8 cellular contexts compared by ENCODE assay signal in the genomic region with DNA sequence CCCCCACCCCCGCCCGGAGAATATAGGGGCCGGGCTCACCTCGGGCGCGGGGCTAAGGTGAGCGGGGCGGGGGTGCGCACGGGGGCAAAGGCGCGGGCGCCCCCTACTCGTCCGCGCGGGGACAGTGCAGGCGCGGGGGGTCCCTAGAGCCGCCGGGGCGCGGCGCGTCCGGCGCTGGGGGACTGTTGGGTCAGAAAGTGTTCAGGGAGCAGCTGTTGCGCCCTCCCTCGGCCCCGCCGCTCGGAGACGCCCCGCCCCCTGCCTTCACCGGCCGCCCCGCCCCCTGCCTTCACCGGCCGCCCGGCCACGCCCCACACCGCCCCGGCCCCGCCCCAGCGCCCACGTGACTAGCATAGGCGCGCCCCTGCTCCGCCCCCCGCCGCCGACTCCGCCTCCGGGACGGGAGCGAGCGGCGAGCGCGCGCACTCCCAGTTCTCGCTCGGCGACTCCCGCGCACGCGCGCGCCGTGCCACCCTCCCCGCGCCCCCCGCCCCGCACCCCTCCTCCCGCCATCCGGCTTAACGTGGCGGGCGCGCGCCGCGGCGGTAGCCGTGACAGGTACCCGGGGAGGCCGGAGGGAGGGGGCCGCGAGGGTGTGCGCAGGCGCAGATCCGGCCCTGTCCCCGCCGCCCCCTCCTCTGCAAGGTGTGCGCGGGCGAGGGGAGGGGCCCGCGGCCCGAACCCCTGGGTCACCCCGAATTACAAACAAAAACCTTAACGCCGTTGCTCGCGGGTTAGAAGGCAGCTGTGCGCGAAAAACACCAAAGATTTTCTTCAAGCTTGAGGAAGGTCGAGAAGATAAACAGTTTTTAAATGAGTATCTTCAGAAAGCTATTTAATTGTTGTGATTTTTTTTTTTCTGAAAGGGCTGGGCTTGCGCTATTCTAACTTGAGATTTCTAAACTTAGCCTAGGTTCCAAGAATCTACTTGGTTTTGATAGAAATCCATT. TPM values are rescaled to one million over a fixed set of nuclear protein-coding genes. Genes with fewer than 3 reads are reported as not detected.
DNase-seq lines count a peak whose midpoint lies in the region; TF ChIP-seq lines count a peak whose summit lies in the region.

No MANE protein-coding gene starts in this region.

- POLR2A ChIA-PET in HEK293T (lab: Yijun Ruan, JAX), result interaction anchor here (0.6 to 2.6 kb wide), 6 partner anchors 16 to 144 kb away, joined by 3 to 10 read pairs (median 4); no protein-coding TSS in a partner anchor

- TF ChIP-seq CTCF in ovary (IDR thresholded peaks at IDR 0.05), result peak in 1 of 3 donors; percentile 18

- intact Hi-C loops in head of caudate nucleus (cut with DNase I) (loop anchor here (5.0 kb wide), 1 partner anchor 323 kb away; no protein-coding TSS in a partner anchor), ovary (cut with DNase I) (no loop called here)

- no peak for TF ChIP-seq EP300 in ovary (IDR thresholded peaks at IDR 0.05)

- H3K9me3 ChIP-seq in ovary, result no peaks in the 10 kb centered on the region
- no peaks in the 10 kb centered on the region for H3K9me3 ChIP-seq in thymus (ENCODE audit: control insufficient read depth)

- H3K4me1 ChIP-seq in ovary (ENCODE audit: insufficient read depth), result peaks cover 2% of the 10 kb centered on the region
- no peaks in the 10 kb centered on the region for H3K4me1 ChIP-seq in thymus (ENCODE audit: control insufficient read depth, insufficient read depth, low read length)

- H3K27ac ChIP-seq in ovary (peak overlapping the region; percentile 95 to 97), thymus (ENCODE audit: low read depth) (peak overlapping the region; percentile 99)

- peak; percentile 94 for DNase-seq in GM03348 (ENCODE audit: low spot score)
- peak; percentile 80 for DNase-seq in HEK293T (ENCODE audit: extremely low spot score)
- peak; percentile 83 for DNase-seq in MV-4-11 (lab: John Stamatoyannopoulos, UW)
- peak; percentile 95 for DNase-seq in SK-N-DZ (ENCODE audit: low spot score)
- DNase-seq in activated naive CD4-positive, alpha-beta T cell treated with anti-CD3 and anti-CD28 coated beads, Interleukin-2, amount 50 U/mL, for 16 hours, result peak; percentile 95
- DNase-seq in head of caudate nucleus, result peak; percentile 86 to 100 (median 97)
- DNase-seq in ovary, result peak; percentile 97 to 99 (median 99)

- H3K36me3 ChIP-seq in ovary, result no peaks in the 10 kb centered on the region
- no peaks in the 10 kb centered on the region for H3K36me3 ChIP-seq in thymus (ENCODE audit: control insufficient read depth, insufficient read depth)

- peak; percentile 73 for TF ChIP-seq POLR2A in ovary (IDR thresholded peaks at IDR 0.05)

- H3K4me3 ChIP-seq in ovary (peak overlapping the region; percentile 85), thymus (ENCODE audit: low read length) (peak overlapping the region; percentile 84)

- no peaks in the 10 kb centered on the region for H3K27me3 ChIP-seq in ovary
- no peaks in the 10 kb centered on the region for H3K27me3 ChIP-seq in thymus (ENCODE audit: control insufficient read depth, insufficient read depth)

- CTCF ChIA-PET in HEK293T (lab: Yijun Ruan, JAX), result no interaction called here

- WGBS in ovary, 3 donors, result 0 to 2% (median 0%) methylated on average over 16 to 110 of the region's 110 CpGs
- WGBS in thymus, result 2% methylated on average over 109 of the region's 110 CpGs

TF ChIP-seq in HEK293T, 16 proteins besides CTCF, POLR2A, EP300 and RAD21:
- TF ChIP-seq FOXK2 (IDR thresholded peaks at IDR 0.05), result no peak
- TF ChIP-seq BHLHE40 (IDR thresholded peaks at IDR 0.05; ENCODE audit: borderline replicate concordance), result no peak
- TF ChIP-seq, protein P1, sequence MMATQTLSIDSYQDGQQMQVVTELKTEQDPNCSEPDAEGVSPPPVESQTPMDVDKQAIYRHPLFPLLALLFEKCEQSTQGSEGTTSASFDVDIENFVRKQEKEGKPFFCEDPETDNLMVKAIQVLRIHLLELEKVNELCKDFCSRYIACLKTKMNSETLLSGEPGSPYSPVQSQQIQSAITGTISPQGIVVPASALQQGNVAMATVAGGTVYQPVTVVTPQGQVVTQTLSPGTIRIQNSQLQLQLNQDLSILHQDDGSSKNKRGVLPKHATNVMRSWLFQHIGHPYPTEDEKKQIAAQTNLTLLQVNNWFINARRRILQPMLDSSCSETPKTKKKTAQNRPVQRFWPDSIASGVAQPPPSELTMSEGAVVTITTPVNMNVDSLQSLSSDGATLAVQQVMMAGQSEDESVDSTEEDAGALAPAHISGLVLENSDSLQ (IDR thresholded peaks at IDR 0.05), result no peak
- no peak for TF ChIP-seq CTBP1 (IDR thresholded peaks at IDR 0.05; ENCODE audit: borderline replicate concordance)
- TF ChIP-seq ELF4 (IDR thresholded peaks at IDR 0.05), result no peak
- TF ChIP-seq LEF1 (IDR thresholded peaks at IDR 0.05; ENCODE audit: borderline replicate concordance), result no peak
- TF ChIP-seq L3MBTL2 (conservative IDR thresholded peaks at IDR 0.05), result no peak
- no peak for TF ChIP-seq HDGF (IDR thresholded peaks at IDR 0.05; ENCODE audit: borderline replicate concordance)
- no peak for TF ChIP-seq NFRKB (IDR thresholded peaks at IDR 0.05)
- no peak for TF ChIP-seq SP1 (IDR thresholded peaks at IDR 0.05)
- no peak for TF ChIP-seq FOXM1 (IDR thresholded peaks at IDR 0.05; ENCODE audit: borderline replicate concordance)
- no peak for TF ChIP-seq ZNF384 (IDR thresholded peaks at IDR 0.05)

RNA-seq across cellular contexts. Expression of gene ZNF217, which starts 0.7 kb away (rescaled TPM):
- polyA plus RNA-seq in SK-N-DZ (2014; cell fraction: cytosol; rRNA removed), result 9.8 and 10.8 TPM in 2 replicates
- polyA plus RNA-seq in SK-N-DZ (2014; cell fraction: nucleus; rRNA removed), result 9.4 and 19.0 TPM in 2 replicates
- 10 to 100 TPM; 13.5 to 69.7 (median 21.2) TPM for total RNA-seq in ovary
- 10 to 100 TPM; 13.1 to 20.8 TPM for polyA plus RNA-seq in ovary
- polyA plus RNA-seq in thymus, result 26.5 TPM

Comparison
In these comparisons a context has a peak if more than half of its experiments do, and no peak if none do; other contexts are left out.
1. Peak in every context shown above with its lines: DNase-seq, H3K4me3 ChIP-seq and H3K27ac ChIP-seq.